11 cellular contexts compared by ENCODE assay signal in the genomic region with DNA sequence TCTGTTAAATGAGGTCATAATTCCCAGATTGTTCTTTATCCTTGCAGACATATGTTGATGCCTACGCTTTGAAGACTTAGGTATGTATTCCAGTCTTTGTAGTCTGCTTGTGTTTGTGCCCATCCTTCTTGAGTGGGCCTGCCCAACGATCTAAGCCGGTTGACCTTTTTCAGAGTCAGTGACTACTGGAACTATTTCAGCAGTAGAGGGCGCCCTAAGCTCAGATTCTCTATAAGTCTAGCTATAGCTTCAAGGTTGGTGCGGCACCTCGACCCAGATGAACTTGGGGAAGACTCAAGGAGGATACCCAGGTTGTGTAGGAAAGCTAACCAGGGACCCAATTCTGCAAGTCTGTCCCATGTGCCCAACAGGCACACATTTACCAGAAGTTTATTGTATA.
DNase-seq lines count a peak whose midpoint lies in the region; ATAC-seq and TF ChIP-seq lines count a peak whose summit lies in the region.
"Had no signal": no experiment of that assay in that cellular context is flagged by ENCODE, and none has a peak within 500 bp of the region (broad histone marks: within the 10 kb centered on the region; RNA-seq: fewer than 3 reads in every experiment).

No MANE protein-coding gene starts in this region.

- peak; percentile 49 for ATAC-seq in left lobe of liver
- ATAC-seq in GM18517 (IDR thresholded peaks at IDR 0.05; ENCODE audit: unreplicated experiment), result no peak

- no peaks in the 10 kb centered on the region for H3K4me1 Mint-ChIP-seq in chondrocyte (ENCODE audit: low read depth)

- TF ChIP-seq CTCF in HFF-Myc (IDR thresholded peaks at IDR 0.05; ENCODE audit: low read depth, low read length, missing control alignments), result peak; percentile 52
- no peak for TF ChIP-seq CTCF in chondrocyte (IDR thresholded peaks at IDR 0.05)

- peak; percentile 6 for DNase-seq in Daoy (ENCODE audit: low read depth)
- DNase-seq in HFF-Myc (ENCODE audit: extremely low read depth, low read depth), result peak; percentile 5
- peak; percentile 52 for DNase-seq in RPMI8226
- DNase-seq in left lobe of liver (ENCODE audit: low spot score), result no peak
- no peak for DNase-seq in chondrocyte (ENCODE audit: low spot score)
- no peak for DNase-seq in OCI-M2 (lab: John Stamatoyannopoulos, UW; ENCODE audit: unreplicated experiment)
- DNase-seq: activated CD4-positive, alpha-beta T cell treated with anti-CD3 and anti-CD28 coated beads, Interleukin-2, amount 50 U/mL, for 4 hours; NCI-H345; sigmoid colon; substantia nigra had no signal

- H3K36me3 Mint-ChIP-seq in chondrocyte (ENCODE audit: low read depth), result no peaks in the 10 kb centered on the region

- no peak overlapping the region for H3K4me3 Mint-ChIP-seq in chondrocyte (ENCODE audit: unreplicated experiment)

- no peak overlapping the region for H3K27ac Mint-ChIP-seq in chondrocyte (ENCODE audit: unreplicated experiment)

- H3K9me3 Mint-ChIP-seq in chondrocyte (ENCODE audit: low read depth), result peaks cover 28% of the 10 kb centered on the region

- H3K4me3 ChIP-seq in HFF-Myc (replicated peaks; ENCODE audit: low read depth, low read length), result no peak overlapping the region
- H3K4me3 ChIP-seq: sigmoid colon had no signal

- no peaks in the 10 kb centered on the region for H3K27me3 Mint-ChIP-seq in chondrocyte (ENCODE audit: low read depth)

Comparison
In these comparisons a context has a peak if more than half of its experiments do, and no peak if none do; other contexts are left out.
1. DNase-seq: peak in Daoy (single experiment), HFF-Myc (single experiment) and RPMI8226 (single experiment); none in left lobe of liver (single experiment), chondrocyte (single experiment) and OCI-M2 (single experiment).